Comparison of ENCODE assay signal across 11 cellular contexts in the genomic region with DNA sequence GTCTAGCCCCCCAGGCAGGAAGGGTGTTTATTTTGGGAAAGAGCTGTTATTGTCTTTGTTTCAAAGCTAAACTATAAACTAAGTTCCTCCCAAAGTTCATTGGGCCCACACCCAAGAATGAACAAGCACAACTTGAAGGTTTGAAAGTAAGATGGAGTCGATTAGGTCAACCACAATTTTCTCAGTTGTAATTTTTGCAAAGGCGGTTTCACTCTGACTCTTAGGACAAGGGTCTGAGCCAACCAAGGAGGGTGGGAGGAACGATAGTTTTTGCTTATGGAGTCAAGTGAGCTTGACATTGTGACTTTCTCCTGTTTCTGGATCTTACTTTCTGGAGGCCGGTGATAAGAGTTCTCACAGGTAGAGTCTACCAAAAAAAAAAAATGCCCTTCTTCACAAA. TPM values are rescaled to one million over a fixed set of nuclear protein-coding genes. Genes with fewer than 3 reads are reported as not detected.
A peak's percentile ranks its signal among the peaks of the same experiment; 100 is the strongest.
DNase-seq lines count a peak whose midpoint lies in the region; ATAC-seq and TF ChIP-seq lines count a peak whose summit lies in the region.
"Had no signal": no experiment of that assay in that cellular context is flagged by ENCODE, and none has a peak within 500 bp of the region (broad histone marks: within the 10 kb centered on the region; RNA-seq: fewer than 3 reads in every experiment).

No MANE protein-coding gene starts in this region.

- H2BK5ac ChIP-seq in H9 (ENCODE audit: insufficient read length, low read length): no peak overlapping the region

- H3K14ac ChIP-seq in H9 (ENCODE audit: insufficient read depth, low read length): no peak overlapping the region

- H2BK20ac ChIP-seq in H9 (ENCODE audit: low read depth, low read length, poor library complexity, severe bottlenecking): no peak overlapping the region

- no peak overlapping the region for H4K8ac ChIP-seq in H9 (replicated peaks; ENCODE audit: insufficient read length, low read depth, low read length)

- H3T11ph ChIP-seq in H9 (ENCODE audit: low read length): no peak overlapping the region

- no peak overlapping the region for H3K4ac ChIP-seq in H9 (ENCODE audit: low read depth, low read length)

- no peak overlapping the region for H3K18ac ChIP-seq in H9 (ENCODE audit: insufficient read length, low read depth, low read length)

- no peak overlapping the region for H3K23ac ChIP-seq in H9 (ENCODE audit: insufficient read length, low read depth, low read length)

- no peaks in the 10 kb centered on the region for H3K79me2 ChIP-seq in H9 (ENCODE audit: insufficient read depth, low read length)

- CTCF ChIA-PET in activated naive CD4-positive, alpha-beta T cell treated with anti-CD3 and anti-CD28 coated beads, Interleukin-2, amount 10 ng/mL, durations not matched to agents 7 days and 5 days (lab: Charles Lee): interaction anchor here (1.4 kb wide), 1 partner anchor 24 kb away, joined by 8 read pairs; a partner anchor contains a TSS

- peaks cover 39% of the 10 kb centered on the region for H3K4me1 Mint-ChIP-seq in activated naive CD4-positive, alpha-beta T cell treated with anti-CD3 and anti-CD28 coated beads, Interleukin-2, amount 10 ng/mL, durations not matched to agents 7 days and 5 days
- peaks cover 39 to 49% of the 10 kb centered on the region in 2 experiments for H3K4me1 Mint-ChIP-seq in H9
- peaks cover 22% of the 10 kb centered on the region for H3K4me1 Mint-ChIP-seq in stimulated activated naive CD8-positive, alpha-beta T cell treated with anti-CD3 and anti-CD28 coated beads, Interleukin-15, Interleukin-2, amounts not matched to agents 100 ng/mL and 50 ng/mL, for 24 hours (ENCODE audit: low read depth)
- H3K4me1 Mint-ChIP-seq: nephron had no signal

- no peaks in the 10 kb centered on the region for H3K9me3 ChIP-seq in H9 (ENCODE audit: control insufficient read depth, low read depth, low read length)

- H3K9ac ChIP-seq in H9 (ENCODE audit: extremely low read depth, insufficient read length, low read length): no peak overlapping the region

- no peak overlapping the region for H4K91ac ChIP-seq in H9 (ENCODE audit: insufficient read length, low read depth, low read length)

- H3K23me2 ChIP-seq in H9 (ENCODE audit: insufficient read length, low read depth, low read length, poor library complexity, severe bottlenecking): no peaks in the 10 kb centered on the region

- H4K5ac ChIP-seq in H9 (ENCODE audit: insufficient read length, low read depth, low read length): no peak overlapping the region

- intact Hi-C loops in cardiac septum (cut with DNase I): no loop called here

- no peaks in the 10 kb centered on the region for H3K36me3 Mint-ChIP-seq in activated naive CD4-positive, alpha-beta T cell treated with anti-CD3 and anti-CD28 coated beads, Interleukin-2, amount 10 ng/mL, durations not matched to agents 7 days and 5 days
- H3K36me3 Mint-ChIP-seq in H9 (ENCODE audit: insufficient read depth in 1 of 3, low read depth in 3 of 3): no peaks in the 10 kb centered on the region
- H3K36me3 Mint-ChIP-seq in stimulated activated naive CD8-positive, alpha-beta T cell treated with anti-CD3 and anti-CD28 coated beads, Interleukin-15, Interleukin-2, amounts not matched to agents 100 ng/mL and 50 ng/mL, for 24 hours (ENCODE audit: low read depth): no peaks in the 10 kb centered on the region
- H3K36me3 Mint-ChIP-seq: T-cell had no signal

- H2BK15ac ChIP-seq in H9 (ENCODE audit: low read depth, low read length): no peak overlapping the region

- H3K27me3 Mint-ChIP-seq in activated naive CD4-positive, alpha-beta T cell treated with anti-CD3 and anti-CD28 coated beads, Interleukin-2, amount 10 ng/mL, durations not matched to agents 7 days and 5 days: peaks cover 6% of the 10 kb centered on the region
- no peaks in the 10 kb centered on the region; the same call in 1 of the 2 replicates for H3K27me3 Mint-ChIP-seq in H9 (ENCODE audit: low read depth)
- H3K27me3 Mint-ChIP-seq in stimulated activated naive CD8-positive, alpha-beta T cell treated with anti-CD3 and anti-CD28 coated beads, Interleukin-15, Interleukin-2, amounts not matched to agents 100 ng/mL and 50 ng/mL, for 24 hours: peaks cover 2% of the 10 kb centered on the region

- DNase-seq in activated naive CD4-positive, alpha-beta T cell treated with anti-CD3 and anti-CD28 coated beads, Interleukin-2, amount 10 ng/mL, durations not matched to agents 7 days and 5 days: peak; percentile 24
- DNase-seq in activated naive CD4-positive, alpha-beta T cell treated with Interleukin-2 at 50 U/mL for 16 hours: no peak
- DNase-seq in H9 (no peak), KG1 (lab: John Stamatoyannopoulos, UW) (no peak), cardiac septum (ENCODE audit: low spot score) (no peak), foreskin melanocyte (no peak)
- DNase-seq: NCI-H1694, T-cell had no signal

- H2BK120ac ChIP-seq in H9 (ENCODE audit: low read depth, low read length, poor library complexity, severe bottlenecking): no peak overlapping the region

- no peaks in the 10 kb centered on the region for H3K27me3 ChIP-seq in H9 (ENCODE audit: insufficient read depth, low read length)

- no peaks in the 10 kb centered on the region for H3K9me3 Mint-ChIP-seq in activated naive CD4-positive, alpha-beta T cell treated with anti-CD3 and anti-CD28 coated beads, Interleukin-2, amount 10 ng/mL, durations not matched to agents 7 days and 5 days
- H3K9me3 Mint-ChIP-seq in H9: no peaks in the 10 kb centered on the region
- H3K9me3 Mint-ChIP-seq in stimulated activated naive CD8-positive, alpha-beta T cell treated with anti-CD3 and anti-CD28 coated beads, Interleukin-15, Interleukin-2, amounts not matched to agents 100 ng/mL and 50 ng/mL, for 24 hours: no peaks in the 10 kb centered on the region
- H3K9me3 Mint-ChIP-seq: nephron, T-cell had no signal

- no peaks in the 10 kb centered on the region for H4K20me1 ChIP-seq in H9 (ENCODE audit: control insufficient read depth, insufficient read depth, insufficient read length)

- H3K4me1 ChIP-seq in H9 (ENCODE audit: insufficient read depth, low read length): peaks cover 3% of the 10 kb centered on the region; the same call in 1 of the 2 replicates

- no peak overlapping the region for H2AFZ ChIP-seq in H9 (ENCODE audit: low read length)

- H3K79me1 ChIP-seq in H9 (ENCODE audit: insufficient read depth, low read depth, low read length, poor library complexity, severe bottlenecking): no peaks in the 10 kb centered on the region

- peak overlapping the region; percentile 89 for H3K27ac Mint-ChIP-seq in activated naive CD4-positive, alpha-beta T cell treated with anti-CD3 and anti-CD28 coated beads, Interleukin-2, amount 10 ng/mL, durations not matched to agents 7 days and 5 days
- H3K27ac Mint-ChIP-seq in H9: peak overlapping the region in 2 of 3 experiments; percentile 91 to 95; a peak in 3 of 7 replicates
- H3K27ac Mint-ChIP-seq in stimulated activated naive CD8-positive, alpha-beta T cell treated with anti-CD3 and anti-CD28 coated beads, Interleukin-15, Interleukin-2, amounts not matched to agents 100 ng/mL and 50 ng/mL, for 24 hours: peak overlapping the region; percentile 79
- H3K27ac Mint-ChIP-seq: nephron, T-cell had no signal

- H2AK5ac ChIP-seq in H9 (ENCODE audit: insufficient read length, low read length): no peak overlapping the region

- H2BK12ac ChIP-seq in H9 (ENCODE audit: insufficient read length, low read depth, low read length): no peak overlapping the region

- H3K56ac ChIP-seq in H9 (ENCODE audit: insufficient read length, low read depth, low read length): no peak overlapping the region

- no peak overlapping the region for H3K4me3 Mint-ChIP-seq in activated naive CD4-positive, alpha-beta T cell treated with anti-CD3 and anti-CD28 coated beads, Interleukin-2, amount 10 ng/mL, durations not matched to agents 7 days and 5 days
- H3K4me3 Mint-ChIP-seq in H9: no peak overlapping the region
- H3K4me3 Mint-ChIP-seq in stimulated activated naive CD8-positive, alpha-beta T cell treated with anti-CD3 and anti-CD28 coated beads, Interleukin-15, Interleukin-2, amounts not matched to agents 100 ng/mL and 50 ng/mL, for 24 hours: peak overlapping the region; percentile 48
- H3K4me3 Mint-ChIP-seq: nephron, T-cell had no signal

- ATAC-seq in HG03469 (IDR thresholded peaks at IDR 0.05; ENCODE audit: unreplicated experiment): peak; percentile 93
- ATAC-seq: T-cell had no signal

- TF ChIP-seq CTCF in H9 (conservative IDR thresholded peaks at IDR 0.05): no peak

- WGBS in H9 (ENCODE audit: extremely low coverage, insufficient read length, low lambda C conversion rate): no CpG with 5 or more reads among the region's 4 CpGs

- H3K4me2 ChIP-seq in H9 (ENCODE audit: insufficient read depth, insufficient read length, low read length): no peak overlapping the region

- no peak overlapping the region for H3K27ac ChIP-seq in H9 (ENCODE audit: insufficient read length, low read depth, low read length)

RNA-seq across cellular contexts. Expression of a gene that starts 5.8 kb away (rescaled TPM):
- total RNA-seq in H9 (2021) (108 and 111 TPM in 2 replicates), cardiac septum (31.6 TPM)

RNA-seq across cellular contexts. Expression of a gene that starts 24.3 kb away (rescaled TPM):
- 54.4 and 58.5 TPM in 2 replicates for total RNA-seq in H9 (2021)
- total RNA-seq in cardiac septum: 13.2 TPM
